1 cellular context compared by ENCODE assay signal in the genomic region with DNA sequence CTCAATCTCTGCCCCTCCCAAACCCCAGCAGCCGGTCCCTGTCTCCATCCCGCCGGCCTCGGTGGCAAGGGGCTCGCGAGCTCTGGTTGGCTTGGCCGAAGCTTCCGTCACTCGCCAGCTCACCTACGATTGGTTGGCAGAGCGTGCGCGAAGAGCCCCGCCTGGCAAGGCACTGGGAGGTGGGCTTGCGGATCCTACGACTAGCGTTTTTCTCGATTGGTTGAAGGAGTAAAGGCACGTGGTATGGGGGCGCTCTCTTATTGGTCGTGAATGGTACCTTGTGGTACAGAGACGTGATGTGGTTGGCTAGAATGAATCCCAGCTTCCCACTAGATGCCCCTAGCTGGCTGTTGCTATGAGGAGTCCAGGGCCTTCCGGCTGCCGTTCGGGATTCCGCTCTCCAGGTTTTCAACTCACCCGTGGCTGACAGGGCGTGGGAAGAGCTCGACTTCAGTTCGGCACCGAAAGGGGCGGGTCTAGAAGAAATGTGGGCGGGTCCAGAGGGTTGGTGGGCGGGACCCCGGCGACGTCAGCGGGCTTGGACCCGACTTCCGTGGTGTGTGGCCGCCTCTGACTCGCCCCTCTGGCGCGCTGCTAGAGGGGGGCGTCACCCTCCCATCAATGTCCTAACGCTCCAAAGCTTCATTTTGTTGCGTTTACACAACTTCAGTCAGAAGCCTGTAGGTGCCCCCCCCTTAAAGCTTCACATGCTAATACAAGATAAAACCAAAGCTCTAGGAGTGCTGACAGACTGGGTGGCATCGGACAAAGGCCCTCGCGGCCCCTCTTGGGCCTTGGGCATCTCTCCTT.
TF ChIP-seq lines count a peak whose summit lies in the region.

No MANE protein-coding gene starts in this region.

TF ChIP-seq in HepG2, 621 proteins besides CTCF, POLR2A, EP300 and RAD21 (continued from another document and continues in another):
- TF ChIP-seq, protein P1, sequence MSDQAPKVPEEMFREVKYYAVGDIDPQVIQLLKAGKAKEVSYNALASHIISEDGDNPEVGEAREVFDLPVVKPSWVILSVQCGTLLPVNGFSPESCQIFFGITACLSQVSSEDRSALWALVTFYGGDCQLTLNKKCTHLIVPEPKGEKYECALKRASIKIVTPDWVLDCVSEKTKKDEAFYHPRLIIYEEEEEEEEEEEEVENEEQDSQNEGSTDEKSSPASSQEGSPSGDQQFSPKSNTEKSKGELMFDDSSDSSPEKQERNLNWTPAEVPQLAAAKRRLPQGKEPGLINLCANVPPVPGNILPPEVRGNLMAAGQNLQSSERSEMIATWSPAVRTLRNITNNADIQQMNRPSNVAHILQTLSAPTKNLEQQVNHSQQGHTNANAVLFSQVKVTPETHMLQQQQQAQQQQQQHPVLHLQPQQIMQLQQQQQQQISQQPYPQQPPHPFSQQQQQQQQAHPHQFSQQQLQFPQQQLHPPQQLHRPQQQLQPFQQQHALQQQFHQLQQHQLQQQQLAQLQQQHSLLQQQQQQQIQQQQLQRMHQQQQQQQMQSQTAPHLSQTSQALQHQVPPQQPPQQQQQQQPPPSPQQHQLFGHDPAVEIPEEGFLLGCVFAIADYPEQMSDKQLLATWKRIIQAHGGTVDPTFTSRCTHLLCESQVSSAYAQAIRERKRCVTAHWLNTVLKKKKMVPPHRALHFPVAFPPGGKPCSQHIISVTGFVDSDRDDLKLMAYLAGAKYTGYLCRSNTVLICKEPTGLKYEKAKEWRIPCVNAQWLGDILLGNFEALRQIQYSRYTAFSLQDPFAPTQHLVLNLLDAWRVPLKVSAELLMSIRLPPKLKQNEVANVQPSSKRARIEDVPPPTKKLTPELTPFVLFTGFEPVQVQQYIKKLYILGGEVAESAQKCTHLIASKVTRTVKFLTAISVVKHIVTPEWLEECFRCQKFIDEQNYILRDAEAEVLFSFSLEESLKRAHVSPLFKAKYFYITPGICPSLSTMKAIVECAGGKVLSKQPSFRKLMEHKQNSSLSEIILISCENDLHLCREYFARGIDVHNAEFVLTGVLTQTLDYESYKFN (CRISPR knock-in tag; conservative IDR thresholded peaks at IDR 0.05), result peak; percentile 44
- TF ChIP-seq TFAP4 (IDR thresholded peaks at IDR 0.05; ENCODE audit: borderline replicate concordance, low read depth) (peak; percentile 21; the same call in 1 of the 2 replicates), POGZ (CRISPR knock-in tag; IDR thresholded peaks at IDR 0.05) (peak; percentile 100), ZBTB46 (CRISPR knock-in tag; IDR thresholded peaks at IDR 0.05; ENCODE audit: borderline replicate concordance) (no peak), ZC3H13 (CRISPR knock-in tag; IDR thresholded peaks at IDR 0.05) (peak; percentile 45; the same call in 1 of the 2 replicates), FOXK2 (IDR thresholded peaks at IDR 0.05) (peak; percentile 52; the same call in 1 of the 2 replicates), CBX5 (CRISPR knock-in tag; IDR thresholded peaks at IDR 0.05; ENCODE audit: borderline replicate concordance) (no peak), TP53 (CRISPR knock-in tag; conservative IDR thresholded peaks at IDR 0.05) (no peak), ATF5 (CRISPR knock-in tag; IDR thresholded peaks at IDR 0.05; ENCODE audit: low read depth) (no peak), ZNF704 (CRISPR knock-in tag; IDR thresholded peaks at IDR 0.05; ENCODE audit: borderline replicate concordance) (no peak), SOX5 (CRISPR knock-in tag; IDR thresholded peaks at IDR 0.05; ENCODE audit: borderline replicate concordance) (peak; percentile 44; the same call in 1 of the 2 replicates), ZNF850 (CRISPR knock-in tag; conservative IDR thresholded peaks at IDR 0.05) (no peak), ZNF788 (CRISPR knock-in tag; IDR thresholded peaks at IDR 0.05; ENCODE audit: borderline replicate concordance) (0 out of 2 replicates have a peak, but pooled peaks have one; percentile 19), ETS1 (CRISPR knock-in tag; IDR thresholded peaks at IDR 0.05) (no peak), PLSCR1 (CRISPR knock-in tag; IDR thresholded peaks at IDR 0.05; ENCODE audit: borderline replicate concordance) (no peak), ZNF570 (CRISPR knock-in tag; IDR thresholded peaks at IDR 0.05; ENCODE audit: borderline replicate concordance) (no peak), KLF16 (CRISPR knock-in tag; IDR thresholded peaks at IDR 0.05) (peak in 1 of 2 experiments; percentile 75; a peak in 1 of 4 replicates), ZNF34 (CRISPR knock-in tag; IDR thresholded peaks at IDR 0.05; ENCODE audit: borderline replicate concordance) (no peak), PHF20 (CRISPR knock-in tag; IDR thresholded peaks at IDR 0.05) (peak; percentile 74), HNRNPLL (IDR thresholded peaks at IDR 0.05; ENCODE audit: low read depth, low read length, poor library complexity, severe bottlenecking) (peak; percentile 82), SP4 (CRISPR knock-in tag; IDR thresholded peaks at IDR 0.05) (peak; percentile 95), HDAC2 (CRISPR knock-in tag; IDR thresholded peaks at IDR 0.05) (peak; percentile 25), ZNF451 (CRISPR knock-in tag; IDR thresholded peaks at IDR 0.05) (0 out of 2 replicates have a peak, but pooled peaks have one; percentile 8), ZNF720 (CRISPR knock-in tag; IDR thresholded peaks at IDR 0.05) (no peak), KMT2B (CRISPR knock-in tag; IDR thresholded peaks at IDR 0.05) (peak; percentile 46; the same call in 1 of the 2 replicates), NRL (CRISPR knock-in tag; IDR thresholded peaks at IDR 0.05; ENCODE audit: borderline replicate concordance) (0 out of 2 replicates have a peak, but pooled peaks have one; percentile 5), ZNF607 (CRISPR knock-in tag; IDR thresholded peaks at IDR 0.05; ENCODE audit: borderline replicate concordance) (peak; percentile 30; the same call in 1 of the 2 replicates), HIVEP1 (CRISPR knock-in tag; IDR thresholded peaks at IDR 0.05) (no peak), SP1 (IDR thresholded peaks at IDR 0.05) (no peak; the same call in 1 of the 2 replicates), SP1 (CRISPR knock-in tag; IDR thresholded peaks at IDR 0.05) (peak; percentile 88), GTF2F1 (IDR thresholded peaks at IDR 0.05; ENCODE audit: low read length) (no peak), SMAD9 (CRISPR knock-in tag; IDR thresholded peaks at IDR 0.05) (no peak)
- TF ChIP-seq, protein P2, sequence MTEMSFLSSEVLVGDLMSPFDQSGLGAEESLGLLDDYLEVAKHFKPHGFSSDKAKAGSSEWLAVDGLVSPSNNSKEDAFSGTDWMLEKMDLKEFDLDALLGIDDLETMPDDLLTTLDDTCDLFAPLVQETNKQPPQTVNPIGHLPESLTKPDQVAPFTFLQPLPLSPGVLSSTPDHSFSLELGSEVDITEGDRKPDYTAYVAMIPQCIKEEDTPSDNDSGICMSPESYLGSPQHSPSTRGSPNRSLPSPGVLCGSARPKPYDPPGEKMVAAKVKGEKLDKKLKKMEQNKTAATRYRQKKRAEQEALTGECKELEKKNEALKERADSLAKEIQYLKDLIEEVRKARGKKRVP (CRISPR knock-in tag; IDR thresholded peaks at IDR 0.05), result 0 out of 4 replicates have a peak, but pooled peaks of 1 of the 2 experiments have one; percentile 25
- TF ChIP-seq, protein P3, sequence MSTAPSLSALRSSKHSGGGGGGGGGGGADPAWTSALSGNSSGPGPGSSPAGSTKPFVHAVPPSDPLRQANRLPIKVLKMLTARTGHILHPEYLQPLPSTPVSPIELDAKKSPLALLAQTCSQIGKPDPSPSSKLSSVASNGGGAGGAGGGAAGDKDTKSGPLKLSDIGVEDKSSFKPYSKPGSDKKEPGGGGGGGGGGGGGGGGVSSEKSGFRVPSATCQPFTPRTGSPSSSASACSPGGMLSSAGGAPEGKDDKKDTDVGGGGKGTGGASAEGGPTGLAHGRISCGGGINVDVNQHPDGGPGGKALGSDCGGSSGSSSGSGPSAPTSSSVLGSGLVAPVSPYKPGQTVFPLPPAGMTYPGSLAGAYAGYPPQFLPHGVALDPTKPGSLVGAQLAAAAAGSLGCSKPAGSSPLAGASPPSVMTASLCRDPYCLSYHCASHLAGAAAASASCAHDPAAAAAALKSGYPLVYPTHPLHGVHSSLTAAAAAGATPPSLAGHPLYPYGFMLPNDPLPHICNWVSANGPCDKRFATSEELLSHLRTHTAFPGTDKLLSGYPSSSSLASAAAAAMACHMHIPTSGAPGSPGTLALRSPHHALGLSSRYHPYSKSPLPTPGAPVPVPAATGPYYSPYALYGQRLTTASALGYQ (CRISPR knock-in tag; IDR thresholded peaks at IDR 0.05), result peak; percentile 2; the same call in 1 of the 2 replicates
- TF ChIP-seq, protein P4, sequence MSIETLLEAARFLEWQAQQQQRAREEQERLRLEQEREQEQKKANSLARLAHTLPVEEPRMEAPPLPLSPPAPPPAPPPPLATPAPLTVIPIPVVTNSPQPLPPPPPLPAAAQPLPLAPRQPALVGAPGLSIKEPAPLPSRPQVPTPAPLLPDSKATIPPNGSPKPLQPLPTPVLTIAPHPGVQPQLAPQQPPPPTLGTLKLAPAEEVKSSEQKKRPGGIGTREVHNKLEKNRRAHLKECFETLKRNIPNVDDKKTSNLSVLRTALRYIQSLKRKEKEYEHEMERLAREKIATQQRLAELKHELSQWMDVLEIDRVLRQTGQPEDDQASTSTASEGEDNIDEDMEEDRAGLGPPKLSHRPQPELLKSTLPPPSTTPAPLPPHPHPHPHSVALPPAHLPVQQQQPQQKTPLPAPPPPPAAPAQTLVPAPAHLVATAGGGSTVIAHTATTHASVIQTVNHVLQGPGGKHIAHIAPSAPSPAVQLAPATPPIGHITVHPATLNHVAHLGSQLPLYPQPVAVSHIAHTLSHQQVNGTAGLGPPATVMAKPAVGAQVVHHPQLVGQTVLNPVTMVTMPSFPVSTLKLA (IDR thresholded peaks at IDR 0.05), result peak; percentile 85
- TF ChIP-seq, protein P5, sequence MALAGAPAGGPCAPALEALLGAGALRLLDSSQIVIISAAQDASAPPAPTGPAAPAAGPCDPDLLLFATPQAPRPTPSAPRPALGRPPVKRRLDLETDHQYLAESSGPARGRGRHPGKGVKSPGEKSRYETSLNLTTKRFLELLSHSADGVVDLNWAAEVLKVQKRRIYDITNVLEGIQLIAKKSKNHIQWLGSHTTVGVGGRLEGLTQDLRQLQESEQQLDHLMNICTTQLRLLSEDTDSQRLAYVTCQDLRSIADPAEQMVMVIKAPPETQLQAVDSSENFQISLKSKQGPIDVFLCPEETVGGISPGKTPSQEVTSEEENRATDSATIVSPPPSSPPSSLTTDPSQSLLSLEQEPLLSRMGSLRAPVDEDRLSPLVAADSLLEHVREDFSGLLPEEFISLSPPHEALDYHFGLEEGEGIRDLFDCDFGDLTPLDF (CRISPR knock-in tag; IDR thresholded peaks at IDR 0.05), result no peak
